ENCODE assay signal across 18 cellular contexts in the genomic region with DNA sequence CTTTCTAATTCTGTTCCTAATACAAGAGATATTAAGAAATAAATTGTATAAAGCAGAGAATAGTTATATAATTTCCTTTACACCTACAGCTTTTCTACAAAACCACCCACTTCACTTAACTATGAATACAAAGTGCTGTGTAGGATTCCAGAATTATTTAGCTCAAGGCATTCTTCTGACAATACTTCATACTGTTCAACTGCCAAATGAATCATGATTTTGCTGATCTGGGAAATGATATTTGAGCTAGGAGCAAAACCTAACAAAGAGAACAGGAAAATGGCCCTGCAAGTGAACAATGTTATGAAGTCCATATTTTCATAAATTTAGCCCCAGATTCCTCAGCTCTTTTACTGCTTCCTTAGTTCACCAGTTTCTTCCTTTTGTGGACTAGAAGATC. TPM values are rescaled to one million over a fixed set of nuclear protein-coding genes. Genes with fewer than 3 reads are reported as not detected.
A peak's percentile ranks its signal among the peaks of the same experiment; 100 is the strongest.
DNase-seq lines count a peak whose midpoint lies in the region; ATAC-seq, FAIRE-seq and TF ChIP-seq lines count a peak whose summit lies in the region.
"Had no signal": no experiment of that assay in that cellular context is flagged by ENCODE, and none has a peak within 500 bp of the region (broad histone marks: within the 10 kb centered on the region; RNA-seq: fewer than 3 reads in every experiment).

No MANE protein-coding gene starts in this region.

- H3K9ac ChIP-seq in K562 (ENCODE audit: insufficient read depth in 1 of 2, low read depth in 2 of 2, low read length in 2 of 2), result no peak overlapping the region

- CTCF ChIA-PET in K562 (lab: Yijun Ruan, JAX; ENCODE audit: low intra/inter-chr PET ratio) (no interaction called here), OCI-LY7 (lab: Charles Lee; ENCODE audit: unreplicated experiment) (interaction anchor here (1.0 kb wide), 1 partner anchor 70 kb away, joined by 3 read pairs; no protein-coding TSS in a partner anchor)

- H3K36me3 Mint-ChIP-seq in activated T-cell treated with anti-CD3 and anti-CD28 coated beads, Interleukin-2, amount 50 U/mL, for 24 hours (ENCODE audit: low read depth), result peaks cover 80% of the 10 kb centered on the region

- H3K27ac ChIP-seq in K562 (ENCODE audit: extremely low read depth, low read depth, low read length) (no peak overlapping the region), OCI-LY7 (ENCODE audit: low read depth, low read length, poor library complexity, severe bottlenecking) (no peak overlapping the region)

- intact Hi-C loops in K562 (cut with micrococcal nuclease) (no loop called here), OCI-LY7 (cut with micrococcal nuclease; ENCODE audit: unreplicated experiment) (no loop called here)

- H3K4me3 ChIP-seq in K562 (no peak overlapping the region), fibroblast of pulmonary artery (replicated peaks; ENCODE audit: low read depth, low read length) (no peak overlapping the region), OCI-LY7 (ENCODE audit: low read depth, low read length, poor library complexity, severe bottlenecking) (no peak overlapping the region)
- H3K4me3 ChIP-seq: ascending aorta, esophagus squamous epithelium had no signal

- TF ChIP-seq POLR2A in H54 (IDR thresholded peaks at IDR 0.05; ENCODE audit: low read depth, low read length), result no peak
- no peak for TF ChIP-seq POLR2A in K562 (conservative IDR thresholded peaks at IDR 0.05)

- no peaks in the 10 kb centered on the region for H3K27me3 ChIP-seq in K562 (ENCODE audit: control insufficient read depth in 2 of 2, insufficient read depth in 2 of 2, low read length in 2 of 2)
- H3K27me3 ChIP-seq: ascending aorta, esophagus squamous epithelium had no signal

- no peak for TF ChIP-seq RAD21 in K562 (CRISPR knock-in tag; conservative IDR thresholded peaks at IDR 0.05 in 1 of 2, IDR thresholded peaks at IDR 0.05 in 1 of 2)

- peak; percentile 91 for FAIRE-seq in H54 (lab: Jason Lieb, UNC)
- no peak for FAIRE-seq in K562 (lab: Jason Lieb, UNC)
- FAIRE-seq in frontal cortex (lab: Jason Lieb, UNC), result no peak

- no peaks in the 10 kb centered on the region for H3K79me2 ChIP-seq in K562 (ENCODE audit: control insufficient read depth, insufficient read depth, low read length)
- no peaks in the 10 kb centered on the region for H3K79me2 ChIP-seq in OCI-LY7 (ENCODE audit: insufficient read depth, low read depth, low read length)

- H3K36me3 ChIP-seq in K562 (ENCODE audit: control insufficient read depth, insufficient read depth, low read length), result no peaks in the 10 kb centered on the region
- H3K36me3 ChIP-seq in OCI-LY7 (ENCODE audit: insufficient read depth, low read length), result no peaks in the 10 kb centered on the region

- no peak overlapping the region for H2AFZ ChIP-seq in K562 (ENCODE audit: low read depth, low read length)
- no peak overlapping the region for H2AFZ ChIP-seq in OCI-LY7 (ENCODE audit: low read length)

- TF ChIP-seq CTCF in K562 (IDR thresholded peaks at IDR 0.05 in 2 of 3, conservative IDR thresholded peaks at IDR 0.05 in 1 of 3; ENCODE audit: insufficient read depth in 2 of 3, low read depth in 1 of 3, low read length in 3 of 3) (no peak), fibroblast of pulmonary artery (IDR thresholded peaks at IDR 0.05; ENCODE audit: low read length, missing control alignments) (no peak), OCI-LY7 (conservative IDR thresholded peaks at IDR 0.05; ENCODE audit: low read length) (no peak)

- no peak for ATAC-seq in K562
- ATAC-seq: stimulated activated naive CD8-positive, alpha-beta T cell treated with anti-CD3 and anti-CD28 coated beads, Interleukin-15, amount 100 ng/mL, for 72 hours had no signal

- H3K4me1 ChIP-seq in K562 (replicated peaks in 1 of 2; ENCODE audit: control insufficient read depth in 2 of 2, insufficient read depth in 2 of 2, low read length in 2 of 2) (no peaks in the 10 kb centered on the region; a peak in 1 of 5 replicates), OCI-LY7 (ENCODE audit: insufficient read depth, low read length, poor library complexity, severe bottlenecking) (no peaks in the 10 kb centered on the region)

- no peaks in the 10 kb centered on the region for H3K27me3 Mint-ChIP-seq in activated T-cell treated with anti-CD3 and anti-CD28 coated beads, Interleukin-2, amount 50 U/mL, for 24 hours
- H3K27me3 Mint-ChIP-seq: activated B cell treated with CpG ODN at 0.5 μM for 24 hours; stimulated activated naive CD8-positive, alpha-beta T cell treated with anti-CD3 and anti-CD28 coated beads, Interleukin-15, amount 100 ng/mL, for 72 hours had no signal

- no peak for DNase-seq in H54 (ENCODE audit: insufficient read length, low spot score)
- no peak for DNase-seq in K562 (ENCODE audit: extremely low read depth in 1 of 4, low spot score in 3 of 4)
- DNase-seq in fibroblast of pulmonary artery (ENCODE audit: low read depth), result peak; percentile 77
- DNase-seq in stromal cell of bone marrow (ENCODE audit: low read depth), result peak; percentile 66
- no peak for DNase-seq in frontal cortex (ENCODE audit: low spot score in 2 of 2)
- no peak for DNase-seq in activated T-cell treated with anti-CD3 and anti-CD28 coated beads, Interleukin-2, amount 50 U/mL, for 24 hours
- no peak for DNase-seq in OCI-LY7 (ENCODE audit: low spot score)
- no peak for DNase-seq in SIG-M5 treated with dmso at 0.1 percent for 504 hours (lab: John Stamatoyannopoulos, UW; ENCODE audit: unreplicated experiment)
- DNase-seq: activated B cell treated with CpG ODN at 0.5 μM for 24 hours; activated T-cell treated with anti-CD3 and anti-CD28 coated beads, Interleukin-2, amount 50 U/mL, for 48 hours; COR-L47; esophagus squamous epithelium; immature natural killer cell; KBM-7; NCI-H2029 treated with DMSO at 0.1 percent for 48 hours; stimulated activated CD4-positive, alpha-beta T cell treated with anti-CD3 and anti-CD28 coated beads, Interleukin-4, amount 100 ng/mL, for 4 hours; stimulated activated naive CD8-positive, alpha-beta T cell treated with anti-CD3 and anti-CD28 coated beads, Interleukin-15, amount 100 ng/mL, for 72 hours had no signal

- H3K9me3 ChIP-seq in K562 (replicated peaks; ENCODE audit: control insufficient read depth, insufficient read depth, low read depth, low read length) (no peaks in the 10 kb centered on the region), OCI-LY7 (ENCODE audit: low read length) (no peaks in the 10 kb centered on the region)
- H3K9me3 ChIP-seq: ascending aorta, esophagus squamous epithelium had no signal

- in situ Hi-C loops in K562 (cut with MboI), result no loop called here

- peaks cover 1% of the 10 kb centered on the region for H3K4me1 Mint-ChIP-seq in activated T-cell treated with anti-CD3 and anti-CD28 coated beads, Interleukin-2, amount 50 U/mL, for 24 hours (ENCODE audit: low read depth)
- H3K4me1 Mint-ChIP-seq: activated B cell treated with CpG ODN at 0.5 μM for 24 hours; immature natural killer cell; stimulated activated naive CD8-positive, alpha-beta T cell treated with anti-CD3 and anti-CD28 coated beads, Interleukin-15, amount 100 ng/mL, for 72 hours had no signal

- H3K4me3 Mint-ChIP-seq in activated T-cell treated with anti-CD3 and anti-CD28 coated beads, Interleukin-2, amount 50 U/mL, for 24 hours, result no peak overlapping the region
- H3K4me3 Mint-ChIP-seq: activated B cell treated with CpG ODN at 0.5 μM for 24 hours; immature natural killer cell; stimulated activated naive CD8-positive, alpha-beta T cell treated with anti-CD3 and anti-CD28 coated beads, Interleukin-15, amount 100 ng/mL, for 72 hours had no signal

- TF ChIP-seq EP300 in K562 (IDR thresholded peaks at IDR 0.05; ENCODE audit: low read length), result no peak

- no peaks in the 10 kb centered on the region for H3K9me1 ChIP-seq in K562 (ENCODE audit: control insufficient read depth, insufficient read depth, low read length)

- H3K4me2 ChIP-seq in K562 (ENCODE audit: insufficient read depth, low read length), result no peak overlapping the region
- H3K4me2 ChIP-seq in OCI-LY7 (ENCODE audit: low read length), result no peak overlapping the region

- no peaks in the 10 kb centered on the region for H3K9me2 ChIP-seq in OCI-LY7 (ENCODE audit: insufficient read depth, low read length)

- H4K20me1 ChIP-seq in K562 (replicated peaks; ENCODE audit: control insufficient read depth, insufficient read depth, low read length) (no peaks in the 10 kb centered on the region; the same call in 1 of the 2 replicates), OCI-LY7 (ENCODE audit: insufficient read depth, low read length) (no peaks in the 10 kb centered on the region)

- no peaks in the 10 kb centered on the region for H3K9me3 Mint-ChIP-seq in activated T-cell treated with anti-CD3 and anti-CD28 coated beads, Interleukin-2, amount 50 U/mL, for 24 hours
- H3K9me3 Mint-ChIP-seq: activated B cell treated with CpG ODN at 0.5 μM for 24 hours; immature natural killer cell; stimulated activated naive CD8-positive, alpha-beta T cell treated with anti-CD3 and anti-CD28 coated beads, Interleukin-15, amount 100 ng/mL, for 72 hours had no signal

- no peak overlapping the region for H3K27ac Mint-ChIP-seq in activated T-cell treated with anti-CD3 and anti-CD28 coated beads, Interleukin-2, amount 50 U/mL, for 24 hours
- H3K27ac Mint-ChIP-seq: activated B cell treated with CpG ODN at 0.5 μM for 24 hours; stimulated activated naive CD8-positive, alpha-beta T cell treated with anti-CD3 and anti-CD28 coated beads, Interleukin-15, amount 100 ng/mL, for 72 hours had no signal

- BruUV-seq in K562 (replicated peaks; lab: Mats Ljungman, UMichigan) (no TSS peak), OCI-LY7 (replicated peaks; lab: Mats Ljungman, UMichigan) (no TSS peak)

- POLR2A ChIA-PET in K562 (lab: Yijun Ruan, JAX) (interaction anchor here (0.7 to 2.0 kb wide), 2 partner anchors 9 to 32 kb away, joined by 3 to 6 read pairs; no protein-coding TSS in a partner anchor), OCI-LY7 (lab: Charles Lee) (interaction anchor here (0.5 to 1.2 kb wide), 5 partner anchors 9 to 126 kb away, joined by 3 to 4 read pairs (median 3); no protein-coding TSS in a partner anchor)

RNA-seq across cellular contexts. Expression of gene BBS2, which starts 12.9 kb away (rescaled TPM):
- total RNA-seq in K562 (2011; cell fraction: chromatin; rRNA removed; ENCODE audit: low replicate concordance), result 12.0 and 37.2 TPM in 2 replicates
- 6.0 and 12.2 TPM in 2 replicates for total RNA-seq in K562 (2011; cell fraction: nucleolus; rRNA removed)
- total RNA-seq in K562 (2011; cell fraction: nucleoplasm; rRNA removed), result 9.2 and 12.9 TPM in 2 replicates
- total RNA-seq in K562 (2014; rRNA removed) (7.6 and 7.9 TPM in 2 replicates), K562 (2014; rRNA removed; fragmentation: Illumina TruSeq; extraction: Trizol) (10.6 and 12.2 TPM in 2 replicates), K562 (2015; rRNA removed; fragmentation: Illumina TruSeq; extraction: Trizol) (10.9 and 12.3 TPM in 2 replicates), K562 (2021) (6.8 and 7.2 TPM in 2 replicates), frontal cortex (144 TPM), OCI-LY7 (2022) (14.1 and 18.3 TPM in 2 replicates)
- polyA plus RNA-seq in K562 (2011; rRNA removed) (22.7 and 29.1 TPM in 2 replicates), K562 (2014; fragmentation: Illumina TruSeq; extraction: Trizol) (7.4 and 10.2 TPM in 2 replicates), K562 (2014; fragmentation: Nextera tagmentation; extraction: Ambion mirVana) (1 to 10 TPM; 4.2 to 4.4 TPM), K562 (2014; rRNA removed) (13.3 and 15.4 TPM in 2 replicates)
- 7.8 and 14.4 TPM in 2 replicates for polyA plus RNA-seq in K562 (2011; cell fraction: cytosol; rRNA removed)
- polyA plus RNA-seq in K562 (2011; cell fraction: nucleus; rRNA removed), result 36.2 and 69.5 TPM in 2 replicates
- 8.7 and 16.2 TPM in 2 replicates for polyA plus RNA-seq in K562 (2012)
- polyA minus RNA-seq in K562 (2011; rRNA and poly(A)+ RNA removed), result 13.0 and 17.0 TPM in 2 replicates
- 6.9 and 8.6 TPM in 2 replicates for polyA minus RNA-seq in K562 (2011; cell fraction: cytosol; rRNA and poly(A)+ RNA removed)
- 7.1 and 24.4 TPM in 2 replicates for polyA minus RNA-seq in K562 (2011; cell fraction: nucleus; rRNA and poly(A)+ RNA removed)
- total RNA-seq in OCI-LY7 (2014; rRNA removed; shearing (Covaris generic)), result 13.9 and 15.3 TPM in 2 replicates

RNA-seq across cellular contexts. Expression of gene OGFOD1, which starts 55.6 kb away (rescaled TPM):
- 58.2 and 95.4 TPM in 2 replicates for total RNA-seq in K562 (2011; cell fraction: chromatin; rRNA removed; ENCODE audit: low replicate concordance)
- 32.0 and 35.3 TPM in 2 replicates for total RNA-seq in K562 (2011; cell fraction: nucleolus; rRNA removed)
- total RNA-seq in K562 (2011; cell fraction: nucleoplasm; rRNA removed), result 73.5 and 93.4 TPM in 2 replicates
- total RNA-seq in K562 (2014; rRNA removed), result 107 and 123 TPM in 2 replicates
- total RNA-seq in K562 (2014; rRNA removed; fragmentation: Illumina TruSeq; extraction: Trizol), result 81.7 and 85.8 TPM in 2 replicates
- total RNA-seq in K562 (2015; rRNA removed; fragmentation: Illumina TruSeq; extraction: Trizol), result 56.4 and 62.3 TPM in 2 replicates
- 69.5 and 71.1 TPM in 2 replicates for total RNA-seq in K562 (2021)
- polyA plus RNA-seq in K562 (2011; rRNA removed), result 66.3 and 73.1 TPM in 2 replicates
- polyA plus RNA-seq in K562 (2011; cell fraction: cytosol; rRNA removed), result 20.5 and 41.8 TPM in 2 replicates
- 28.3 and 43.0 TPM in 2 replicates for polyA plus RNA-seq in K562 (2011; cell fraction: nucleus; rRNA removed)
- polyA plus RNA-seq in K562 (2012), result 73.2 and 85.8 TPM in 2 replicates
- 88.9 and 90.0 TPM in 2 replicates for polyA plus RNA-seq in K562 (2014; fragmentation: Illumina TruSeq; extraction: Trizol)
- 100 to 1,000 TPM in 1 of 2 experiments, 10 to 100 TPM in 1; 60.4 to 134 TPM for polyA plus RNA-seq in K562 (2014; fragmentation: Nextera tagmentation; extraction: Ambion mirVana)
- polyA plus RNA-seq in K562 (2014; rRNA removed), result 88.4 and 101 TPM in 2 replicates
- 83.7 and 89.0 TPM in 2 replicates for polyA minus RNA-seq in K562 (2011; rRNA and poly(A)+ RNA removed)
- polyA minus RNA-seq in K562 (2011; cell fraction: cytosol; rRNA and poly(A)+ RNA removed), result 36.7 and 51.5 TPM in 2 replicates
- polyA minus RNA-seq in K562 (2011; cell fraction: nucleus; rRNA and poly(A)+ RNA removed), result 30.0 and 42.9 TPM in 2 replicates
- 26.9 TPM for total RNA-seq in frontal cortex
- total RNA-seq in OCI-LY7 (2014; rRNA removed; shearing (Covaris generic)), result 35.1 and 78.7 TPM in 2 replicates
- 45.3 and 56.8 TPM in 2 replicates for total RNA-seq in OCI-LY7 (2022)

RNA-seq across cellular contexts. Expression of gene NUDT21, which starts 55.8 kb away (rescaled TPM):
- total RNA-seq in K562 (2011; cell fraction: chromatin; rRNA removed; ENCODE audit: low replicate concordance), result 51.6 and 102 TPM in 2 replicates
- 53.4 and 64.7 TPM in 2 replicates for total RNA-seq in K562 (2011; cell fraction: nucleolus; rRNA removed)
- 48.0 and 83.7 TPM in 2 replicates for total RNA-seq in K562 (2011; cell fraction: nucleoplasm; rRNA removed)
- total RNA-seq in K562 (2014; rRNA removed) (72.5 and 172 TPM in 2 replicates), K562 (2014; rRNA removed; fragmentation: Illumina TruSeq; extraction: Trizol) (123 and 159 TPM in 2 replicates), K562 (2015; rRNA removed; fragmentation: Illumina TruSeq; extraction: Trizol) (102 and 112 TPM in 2 replicates), K562 (2021) (200 and 218 TPM in 2 replicates), frontal cortex (280 TPM), OCI-LY7 (2022) (270 and 273 TPM in 2 replicates)
- polyA plus RNA-seq in K562 (2011; rRNA removed) (142 and 160 TPM in 2 replicates), K562 (2014; fragmentation: Illumina TruSeq; extraction: Trizol) (121 and 146 TPM in 2 replicates), K562 (2014; fragmentation: Nextera tagmentation; extraction: Ambion mirVana) (100 to 1,000 TPM; 109 to 135 TPM), K562 (2014; rRNA removed) (62.4 and 69.4 TPM in 2 replicates)
- 73.9 and 107 TPM in 2 replicates for polyA plus RNA-seq in K562 (2011; cell fraction: cytosol; rRNA removed)
- 128 and 152 TPM in 2 replicates for polyA plus RNA-seq in K562 (2011; cell fraction: nucleus; rRNA removed)
- polyA plus RNA-seq in K562 (2012), result 139 and 178 TPM in 2 replicates
- 166 and 195 TPM in 2 replicates for polyA minus RNA-seq in K562 (2011; rRNA and poly(A)+ RNA removed)
- 80.8 and 83.8 TPM in 2 replicates for polyA minus RNA-seq in K562 (2011; cell fraction: cytosol; rRNA and poly(A)+ RNA removed)
- 64.9 and 78.0 TPM in 2 replicates for polyA minus RNA-seq in K562 (2011; cell fraction: nucleus; rRNA and poly(A)+ RNA removed)
- 123 and 229 TPM in 2 replicates for total RNA-seq in OCI-LY7 (2014; rRNA removed; shearing (Covaris generic))

RNA-seq across cellular contexts. Expression of gene MT4, which starts 57.9 kb away (rescaled TPM):
- not detected in 2 replicates for total RNA-seq in K562 (2011; cell fraction: chromatin; rRNA removed; ENCODE audit: low replicate concordance)
- not detected in 2 replicates for total RNA-seq in K562 (2011; cell fraction: nucleolus; rRNA removed)
- not detected in 2 replicates for total RNA-seq in K562 (2011; cell fraction: nucleoplasm; rRNA removed)
- total RNA-seq in K562 (2014; rRNA removed) (not detected in 2 replicates), K562 (2014; rRNA removed; fragmentation: Illumina TruSeq; extraction: Trizol) (not detected in 2 replicates), K562 (2015; rRNA removed; fragmentation: Illumina TruSeq; extraction: Trizol) (not detected in 2 replicates), K562 (2021) (not detected in 2 replicates), frontal cortex (not detected), OCI-LY7 (2022) (not detected in 2 replicates)
- polyA plus RNA-seq in K562 (2011; rRNA removed) (not detected in 2 replicates), K562 (2014; fragmentation: Illumina TruSeq; extraction: Trizol) (not detected in 2 replicates), K562 (2014; fragmentation: Nextera tagmentation; extraction: Ambion mirVana) (not detected), K562 (2014; rRNA removed) (not detected in 2 replicates)
- not detected in 2 replicates for polyA plus RNA-seq in K562 (2011; cell fraction: cytosol; rRNA removed)
- polyA plus RNA-seq in K562 (2011; cell fraction: nucleus; rRNA removed), result not detected in 2 replicates
- 1.7 TPM in 1 of 2 replicates, not detected in the other for polyA plus RNA-seq in K562 (2012)
- not detected in 2 replicates for polyA minus RNA-seq in K562 (2011; rRNA and poly(A)+ RNA removed)
- not detected in 2 replicates for polyA minus RNA-seq in K562 (2011; cell fraction: cytosol; rRNA and poly(A)+ RNA removed)
- polyA minus RNA-seq in K562 (2011; cell fraction: nucleus; rRNA and poly(A)+ RNA removed), result not detected in 2 replicates
- not detected in 2 replicates for total RNA-seq in OCI-LY7 (2014; rRNA removed; shearing (Covaris generic))
- total RNA-seq: activated B cell treated with CpG ODN at 0.5 μM for 24 hours, ascending aorta, esophagus squamous epithelium had no signal
- polyA plus RNA-seq: immature natural killer cell had no signal

Comparison
In these comparisons a context has a peak if more than half of its experiments do, and no peak if none do; other contexts are left out.
1. DNase-seq: peak in fibroblast of pulmonary artery (single experiment) and stromal cell of bone marrow (single experiment); none in H54 (single experiment), K562 (0 of 4), frontal cortex (0 of 2), activated T-cell treated with anti-CD3 and anti-CD28 coated beads, Interleukin-2, amount 50 U/mL, for 24 hours (single experiment), OCI-LY7 (single experiment) and SIG-M5 treated with dmso at 0.1 percent for 504 hours (single experiment).